Comparison of ENCODE assay signal across 8 cellular contexts in genomic region chr12:50070314-50071060, GRCh38. TPM values are rescaled to one million over a fixed set of nuclear protein-coding genes. Genes with fewer than 3 reads are reported as not detected.
DNase-seq lines count a peak whose midpoint lies in the region; ATAC-seq and TF ChIP-seq lines count a peak whose summit lies in the region.

No MANE protein-coding gene starts in this region.

- H3K9me3 ChIP-seq in A673 (ENCODE audit: low read depth, low read length, poor library complexity, severe bottlenecking) (no peaks in the 10 kb centered on the region), left lung (no peaks in the 10 kb centered on the region)

- no peak overlapping the region for H3K27ac Mint-ChIP-seq in central memory CD8-positive, alpha-beta T cell (ENCODE audit: low read depth)

- no peak overlapping the region for H3K4me3 Mint-ChIP-seq in central memory CD8-positive, alpha-beta T cell

- BruUV-seq in A673 (replicated peaks; lab: Mats Ljungman, UMichigan): no TSS peak

- no peaks in the 10 kb centered on the region for H3K27me3 ChIP-seq in A673 (replicated peaks; ENCODE audit: insufficient read depth, low read depth, low read length, poor library complexity)
- no peaks in the 10 kb centered on the region for H3K27me3 ChIP-seq in left lung

- peaks cover 3% of the 10 kb centered on the region for H3K36me3 Mint-ChIP-seq in central memory CD8-positive, alpha-beta T cell (ENCODE audit: insufficient read depth)

- no peaks in the 10 kb centered on the region for H3K9me3 Mint-ChIP-seq in central memory CD8-positive, alpha-beta T cell

- H3K4me3 ChIP-seq in A673 (ENCODE audit: low read depth, low read length, poor library complexity, severe bottlenecking) (no peak overlapping the region), WI38 (ENCODE audit: low read depth, low read length) (no peak overlapping the region), left lung (no peak overlapping the region)

- no peaks in the 10 kb centered on the region for H3K36me3 ChIP-seq in A673 (ENCODE audit: insufficient read depth, low read length, poor library complexity, severe bottlenecking)
- H3K36me3 ChIP-seq in left lung: no peaks in the 10 kb centered on the region

- H3K4me1 Mint-ChIP-seq in central memory CD8-positive, alpha-beta T cell: peaks cover 15% of the 10 kb centered on the region

- no peaks in the 10 kb centered on the region for H3K4me1 ChIP-seq in A673 (ENCODE audit: insufficient read depth, low read length, poor library complexity, severe bottlenecking)
- peaks cover 3 to 14% of the 10 kb centered on the region in 2 donors for H3K4me1 ChIP-seq in left lung

- DNase-seq in A673 (ENCODE audit: low spot score) (peak; percentile 90), GM13977 (ENCODE audit: low spot score) (peak; percentile 71), NCI-H2171 (lab: John Stamatoyannopoulos, UW) (peak; percentile 70), left lung (peak; percentile 84 to 86)
- DNase-seq in central memory CD8-positive, alpha-beta T cell (ENCODE audit: low spot score in 2 of 2): peak; percentile 32 to 52
- peak; percentile 68 for DNase-seq in stimulated activated CD4-positive, alpha-beta T cell treated with anti-CD3 and anti-CD28 coated beads, Interleukin-2, amount 100 ng/mL, for 48 hours

- peak; percentile 37 for ATAC-seq in central memory CD8-positive, alpha-beta T cell (replicated peaks; ENCODE audit: extremely low read depth, poor library complexity, severe bottlenecking)
- peak; percentile 87 for ATAC-seq in left lung
- no peak for ATAC-seq in HG03378 (IDR thresholded peaks at IDR 0.05; ENCODE audit: unreplicated experiment)

- CTCF ChIA-PET in A673 (lab: Charles Lee): interaction anchor here (0.6 to 3.3 kb wide), 20 partner anchors 9 to 957 kb away, joined by 3 to 53 read pairs (median 5); partner anchors contain the start of gene SMARCD1

- TF ChIP-seq CTCF in A673 (conservative IDR thresholded peaks at IDR 0.05; ENCODE audit: low read depth, low read length) (peak; percentile 96), GM13977 (IDR thresholded peaks at IDR 0.05; ENCODE audit: extremely low read depth, insufficient read depth, missing control alignments) (peak; percentile 94), WI38 (IDR thresholded peaks at IDR 0.05; ENCODE audit: low read depth, low read length) (peak; percentile 96), left lung (IDR thresholded peaks at IDR 0.05) (peak; percentile 89 to 97)

- POLR2A ChIA-PET in A673 (lab: Charles Lee; ENCODE audit: low non-redundant PET): no interaction called here

- H3K27ac ChIP-seq in A673 (ENCODE audit: low read depth, low read length, poor library complexity, severe bottlenecking) (no peak overlapping the region), left lung (no peak overlapping the region)

- intact Hi-C loops in A673 (cut with micrococcal nuclease; ENCODE audit: unreplicated experiment) (loop anchor here (1.0 to 5.0 kb wide), 3 partner anchors 31 to 293 kb away; no protein-coding TSS in a partner anchor), left lung (cut with DNase I) (no loop called here)

- in situ Hi-C loops in GM13977 (cut with MboI; ENCODE audit: low pct_unique_long_range_greater_than_20kb, low sequenced_read_pairs, unreplicated experiment): loop anchor here (10.0 kb wide), 1 partner anchor 94 kb away; the partner anchor contains the start of gene CERS5

- no peaks in the 10 kb centered on the region for H3K27me3 Mint-ChIP-seq in central memory CD8-positive, alpha-beta T cell

RNA-seq across cellular contexts. Expression of gene ASIC1, which starts 13.1 kb away (rescaled TPM):
- total RNA-seq in A673 (2021) (2.7 and 5.5 TPM in 2 replicates), left lung (1 to 10 TPM; 2.1 to 2.9 TPM)

RNA-seq across cellular contexts. Expression of gene SMARCD1, which starts 14.7 kb away (rescaled TPM):
- total RNA-seq in A673 (2021) (141 and 152 TPM in 2 replicates), left lung (10 to 100 TPM; 33.1 to 42.0 TPM)

RNA-seq across cellular contexts. Expression of gene GPD1, which starts 33.3 kb away (rescaled TPM):
- total RNA-seq in A673 (2021) (0.58 and 1.3 TPM in 2 replicates), left lung (1 to 10 TPM; 6.8 to 8.5 TPM)

RNA-seq across cellular contexts. Expression of gene COX14, which starts 41.5 kb away (rescaled TPM):
- total RNA-seq in A673 (2021): 25.4 and 28.7 TPM in 2 replicates
- total RNA-seq in left lung: 10 to 100 TPM; 46.8 to 77.6 TPM

RNA-seq across cellular contexts. Expression of gene RACGAP1, which starts 45.2 kb away (rescaled TPM):
- 173 and 179 TPM in 2 replicates for total RNA-seq in A673 (2021)
- total RNA-seq in left lung: 10 to 100 TPM; 20.7 to 35.9 TPM
